2 cellular contexts compared by ENCODE assay signal in the genomic region with DNA sequence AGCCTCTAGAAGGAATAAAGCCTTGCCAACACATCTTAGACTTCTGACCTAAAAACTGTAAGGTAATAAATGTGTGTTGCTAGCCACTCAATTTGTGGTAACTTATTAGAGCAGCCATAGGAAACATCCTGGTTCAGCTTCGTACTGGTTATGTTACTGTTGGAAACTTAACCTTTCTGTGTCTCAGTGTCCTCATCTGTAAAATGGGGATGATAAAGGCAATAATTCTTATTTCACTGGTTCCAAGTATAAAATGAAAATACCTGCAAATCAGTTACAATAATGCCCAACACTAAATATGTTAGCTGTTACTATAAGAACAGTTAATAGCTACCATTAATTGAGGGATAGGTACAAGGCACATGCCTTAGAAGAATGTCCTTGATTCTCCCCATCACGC.
TF ChIP-seq lines count a peak whose summit lies in the region.

No MANE protein-coding gene starts in this region.

TF ChIP-seq in GM23338, 12 proteins besides CTCF, POLR2A, EP300 and RAD21:
- TF ChIP-seq, protein P1, sequence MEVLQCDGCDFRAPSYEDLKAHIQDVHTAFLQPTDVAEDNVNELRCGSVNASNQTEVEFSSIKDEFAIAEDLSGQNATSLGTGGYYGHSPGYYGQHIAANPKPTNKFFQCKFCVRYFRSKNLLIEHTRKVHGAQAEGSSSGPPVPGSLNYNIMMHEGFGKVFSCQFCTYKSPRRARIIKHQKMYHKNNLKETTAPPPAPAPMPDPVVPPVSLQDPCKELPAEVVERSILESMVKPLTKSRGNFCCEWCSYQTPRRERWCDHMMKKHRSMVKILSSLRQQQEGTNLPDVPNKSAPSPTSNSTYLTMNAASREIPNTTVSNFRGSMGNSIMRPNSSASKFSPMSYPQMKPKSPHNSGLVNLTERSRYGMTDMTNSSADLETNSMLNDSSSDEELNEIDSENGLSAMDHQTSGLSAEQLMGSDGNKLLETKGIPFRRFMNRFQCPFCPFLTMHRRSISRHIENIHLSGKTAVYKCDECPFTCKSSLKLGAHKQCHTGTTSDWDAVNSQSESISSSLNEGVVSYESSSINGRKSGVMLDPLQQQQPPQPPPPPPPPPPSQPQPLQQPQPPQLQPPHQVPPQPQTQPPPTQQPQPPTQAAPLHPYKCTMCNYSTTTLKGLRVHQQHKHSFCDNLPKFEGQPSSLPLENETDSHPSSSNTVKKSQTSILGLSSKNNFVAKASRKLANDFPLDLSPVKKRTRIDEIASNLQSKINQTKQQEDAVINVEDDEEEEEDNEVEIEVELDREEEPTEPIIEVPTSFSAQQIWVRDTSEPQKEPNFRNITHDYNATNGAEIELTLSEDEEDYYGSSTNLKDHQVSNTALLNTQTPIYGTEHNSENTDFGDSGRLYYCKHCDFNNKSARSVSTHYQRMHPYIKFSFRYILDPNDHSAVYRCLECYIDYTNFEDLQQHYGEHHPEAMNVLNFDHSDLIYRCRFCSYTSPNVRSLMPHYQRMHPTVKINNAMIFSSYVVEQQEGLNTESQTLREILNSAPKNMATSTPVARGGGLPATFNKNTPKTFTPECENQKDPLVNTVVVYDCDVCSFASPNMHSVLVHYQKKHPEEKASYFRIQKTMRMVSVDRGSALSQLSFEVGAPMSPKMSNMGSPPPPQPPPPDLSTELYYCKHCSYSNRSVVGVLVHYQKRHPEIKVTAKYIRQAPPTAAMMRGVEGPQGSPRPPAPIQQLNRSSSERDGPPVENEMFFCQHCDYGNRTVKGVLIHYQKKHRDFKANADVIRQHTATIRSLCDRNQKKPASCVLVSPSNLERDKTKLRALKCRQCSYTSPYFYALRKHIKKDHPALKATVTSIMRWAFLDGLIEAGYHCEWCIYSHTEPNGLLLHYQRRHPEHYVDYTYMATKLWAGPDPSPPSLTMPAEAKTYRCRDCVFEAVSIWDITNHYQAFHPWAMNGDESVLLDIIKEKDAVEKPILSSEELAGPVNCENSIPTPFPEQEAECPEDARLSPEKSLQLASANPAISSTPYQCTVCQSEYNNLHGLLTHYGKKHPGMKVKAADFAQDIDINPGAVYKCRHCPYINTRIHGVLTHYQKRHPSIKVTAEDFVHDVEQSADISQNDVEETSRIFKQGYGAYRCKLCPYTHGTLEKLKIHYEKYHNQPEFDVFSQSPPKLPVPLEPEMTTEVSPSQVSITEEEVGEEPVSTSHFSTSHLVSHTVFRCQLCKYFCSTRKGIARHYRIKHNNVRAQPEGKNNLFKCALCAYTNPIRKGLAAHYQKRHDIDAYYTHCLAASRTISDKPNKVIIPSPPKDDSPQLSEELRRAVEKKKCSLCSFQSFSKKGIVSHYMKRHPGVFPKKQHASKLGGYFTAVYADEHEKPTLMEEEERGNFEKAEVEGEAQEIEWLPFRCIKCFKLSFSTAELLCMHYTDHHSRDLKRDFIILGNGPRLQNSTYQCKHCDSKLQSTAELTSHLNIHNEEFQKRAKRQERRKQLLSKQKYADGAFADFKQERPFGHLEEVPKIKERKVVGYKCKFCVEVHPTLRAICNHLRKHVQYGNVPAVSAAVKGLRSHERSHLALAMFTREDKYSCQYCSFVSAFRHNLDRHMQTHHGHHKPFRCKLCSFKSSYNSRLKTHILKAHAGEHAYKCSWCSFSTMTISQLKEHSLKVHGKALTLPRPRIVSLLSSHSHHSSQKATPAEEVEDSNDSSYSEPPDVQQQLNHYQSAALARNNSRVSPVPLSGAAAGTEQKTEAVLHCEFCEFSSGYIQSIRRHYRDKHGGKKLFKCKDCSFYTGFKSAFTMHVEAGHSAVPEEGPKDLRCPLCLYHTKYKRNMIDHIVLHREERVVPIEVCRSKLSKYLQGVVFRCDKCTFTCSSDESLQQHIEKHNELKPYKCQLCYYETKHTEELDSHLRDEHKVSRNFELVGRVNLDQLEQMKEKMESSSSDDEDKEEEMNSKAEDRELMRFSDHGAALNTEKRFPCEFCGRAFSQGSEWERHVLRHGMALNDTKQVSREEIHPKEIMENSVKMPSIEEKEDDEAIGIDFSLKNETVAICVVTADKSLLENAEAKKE (CRISPR knock-in tag; IDR thresholded peaks at IDR 0.05) = no peak
- TF ChIP-seq ZNF331 (CRISPR knock-in tag; IDR thresholded peaks at IDR 0.05; ENCODE audit: low read depth) (no peak), JUNB (IDR thresholded peaks at IDR 0.05; ENCODE audit: unreplicated experiment) (no peak), EZH2 (IDR thresholded peaks at IDR 0.05; ENCODE audit: low read depth, unreplicated experiment) (no peak), POLR2AphosphoS5 (IDR thresholded peaks at IDR 0.05; ENCODE audit: low read depth) (no peak), EZH2phosphoT487 (IDR thresholded peaks at IDR 0.05; ENCODE audit: unreplicated experiment) (no peak), NANOG (IDR thresholded peaks at IDR 0.05; ENCODE audit: borderline replicate concordance) (no peak)

TF ChIP-seq in H1, 55 proteins besides CTCF, POLR2A, EP300 and RAD21:
- no peak for TF ChIP-seq EGR1 (IDR thresholded peaks at IDR 0.05; ENCODE audit: borderline replicate concordance, low read depth, low read length)
- TF ChIP-seq GABPA (IDR thresholded peaks at IDR 0.05; ENCODE audit: borderline replicate concordance, insufficient read depth, low read length) = no peak
